In genomic region chr5:173872887-173873286, GRCh38 we compare ENCODE assay signal across 23 cellular contexts. TPM values are rescaled to one million over a fixed set of nuclear protein-coding genes. Genes with fewer than 3 reads are reported as not detected.
DNase-seq lines count a peak whose midpoint lies in the region; ATAC-seq and TF ChIP-seq lines count a peak whose summit lies in the region.
"Had no signal": no experiment of that assay in that cellular context is flagged by ENCODE, and none has a peak within 500 bp of the region (broad histone marks: within the 10 kb centered on the region; RNA-seq: fewer than 3 reads in every experiment).

No MANE protein-coding gene starts in this region.

- H2BK15ac ChIP-seq in neuronal stem cell (ENCODE audit: low read length): no peak overlapping the region

- H3K4me1 Mint-ChIP-seq in brain: peaks cover 48% of the 10 kb centered on the region
- H3K4me1 Mint-ChIP-seq in CD4-positive, alpha-beta T cell (ENCODE audit: low read depth): no peaks in the 10 kb centered on the region
- H3K4me1 Mint-ChIP-seq: central memory CD8-positive, alpha-beta T cell; naive thymus-derived CD8-positive, alpha-beta T cell; stimulated activated effector memory CD8-positive, alpha-beta T cell treated with anti-CD3 and anti-CD28 coated beads, Interleukin-12 subunit alpha, Interleukin-12 subunit beta, amount 100 ng/mL, for 72 hours had no signal

- no peak overlapping the region for H3K23ac ChIP-seq in neuronal stem cell (ENCODE audit: low read depth, low read length, poor library complexity)

- H3K27me3 ChIP-seq in left ventricle myocardium inferior (ENCODE audit: low read depth) (no peaks in the 10 kb centered on the region), neuronal stem cell (ENCODE audit: control insufficient read depth in 3 of 3, insufficient read depth in 3 of 3, low read depth in 1 of 3, low read length in 3 of 3) (no peaks in the 10 kb centered on the region), upper lobe of left lung (no peaks in the 10 kb centered on the region), ovary (no peaks in the 10 kb centered on the region)
- H3K27me3 ChIP-seq in CD4-positive, alpha-beta T cell (ENCODE audit: control insufficient read depth, insufficient read depth, low read length): no peaks in the 10 kb centered on the region

- no peak overlapping the region for H3K9ac ChIP-seq in neuronal stem cell (ENCODE audit: low read depth, low read length, poor library complexity)
- H3K9ac ChIP-seq: SK-N-SH had no signal

- TF ChIP-seq EP300 in upper lobe of left lung (IDR thresholded peaks at IDR 0.05): no peak
- TF ChIP-seq EP300 in ovary (IDR thresholded peaks at IDR 0.05): no peak

- H3K79me1 ChIP-seq in neuronal stem cell (ENCODE audit: low read depth, low read length): no peaks in the 10 kb centered on the region

- H3K4ac ChIP-seq in neuronal stem cell (ENCODE audit: low read length): no peak overlapping the region

- H3K4me1 ChIP-seq in left ventricle myocardium inferior (peaks cover 18% of the 10 kb centered on the region), neuronal stem cell (ENCODE audit: control insufficient read depth in 2 of 2, insufficient read depth in 1 of 2, low read depth in 1 of 2, low read length in 2 of 2) (peaks cover 3 to 4% of the 10 kb centered on the region in 2 donors), upper lobe of left lung (peaks cover 6 to 26% (median 14%) of the 10 kb centered on the region in 4 donors), ovary (ENCODE audit: insufficient read depth) (no peaks in the 10 kb centered on the region)

- H3K4me2 ChIP-seq in neuronal stem cell (ENCODE audit: insufficient read depth, low read length, poor library complexity, severe bottlenecking): no peak overlapping the region
- H3K4me2 ChIP-seq: SK-N-SH had no signal

- peak; percentile 11 to 60 for ATAC-seq in upper lobe of left lung (ENCODE audit: low FRiP score in 2 of 2)
- ATAC-seq in CD4-positive, alpha-beta T cell (ENCODE audit: poor library complexity): no peak
- ATAC-seq: activated CD4-positive, CD25-positive, alpha-beta regulatory T cell treated with anti-CD3 and anti-CD28 coated beads, Interleukin-2, amount 50 U/mL, for 24 hours; activated CD8-positive, alpha-beta T cell treated with anti-CD3 and anti-CD28 coated beads, Interleukin-2, amount 10 ng/mL, durations not matched to agents 7 days and 5 days; activated T-cell treated with anti-CD3 and anti-CD28 coated beads, Interleukin-2, amount 50 U/mL, for 4 hours; naive thymus-derived CD8-positive, alpha-beta T cell; stimulated activated effector memory CD8-positive, alpha-beta T cell treated with anti-CD3 and anti-CD28 coated beads, Interleukin-12 subunit alpha, Interleukin-12 subunit beta, amount 100 ng/mL, for 72 hours had no signal

- TF ChIP-seq CTCF in brain (conservative IDR thresholded peaks at IDR 0.05): no peak
- TF ChIP-seq CTCF in left ventricle myocardium inferior (IDR thresholded peaks at IDR 0.05; ENCODE audit: borderline replicate concordance): no peak
- TF ChIP-seq CTCF in upper lobe of left lung (IDR thresholded peaks at IDR 0.05): no peak
- no peak for TF ChIP-seq CTCF in ovary (IDR thresholded peaks at IDR 0.05)
- no peak for TF ChIP-seq CTCF in CD4-positive, alpha-beta T cell (IDR thresholded peaks at IDR 0.05)

- no peak overlapping the region for H2BK5ac ChIP-seq in neuronal stem cell (ENCODE audit: low read length)

- H4K8ac ChIP-seq in neuronal stem cell (ENCODE audit: low read depth, low read length): no peak overlapping the region

- CTCF ChIA-PET in CD4-positive, alpha-beta T cell (lab: Charles Lee): no interaction called here

- H3K27ac ChIP-seq in left ventricle myocardium inferior (replicated peaks): peak overlapping the region; percentile 23
- H3K27ac ChIP-seq in neuronal stem cell (replicated peaks; ENCODE audit: low read length): no peak overlapping the region
- peak overlapping the region; percentile 39 to 80 (median 70) for H3K27ac ChIP-seq in upper lobe of left lung
- no peak overlapping the region for H3K27ac ChIP-seq in ovary
- H3K27ac ChIP-seq in CD4-positive, alpha-beta T cell (ENCODE audit: low read depth, low read length): no peak overlapping the region
- H3K27ac ChIP-seq: epithelial cell of prostate had no signal

- H2AFZ ChIP-seq in neuronal stem cell (ENCODE audit: low read length): no peak overlapping the region

- POLR2A ChIA-PET in CD4-positive, alpha-beta T cell (lab: Charles Lee): interaction anchor here (0.6 kb wide), 1 partner anchor 815 kb away, joined by 3 read pairs; no protein-coding TSS in a partner anchor

- peak overlapping the region; percentile 69 to 94 (median 90) for H3K27ac Mint-ChIP-seq in brain
- H3K27ac Mint-ChIP-seq in CD4-positive, alpha-beta T cell: no peak overlapping the region
- H3K27ac Mint-ChIP-seq: activated CD8-positive, alpha-beta T cell treated with anti-CD3 and anti-CD28 coated beads, Interleukin-2, amount 10 ng/mL, durations not matched to agents 7 days and 5 days; activated naive CD4-positive, alpha-beta T cell treated with anti-CD3 and anti-CD28 coated beads for 36 hours; IgD-negative memory B cell; mesothelial cell of epicardium; naive thymus-derived CD8-positive, alpha-beta T cell; stimulated activated effector memory CD8-positive, alpha-beta T cell treated with anti-CD3 and anti-CD28 coated beads, Interleukin-12 subunit alpha, Interleukin-12 subunit beta, amount 100 ng/mL, for 72 hours had no signal

- H3K14ac ChIP-seq in neuronal stem cell (ENCODE audit: low read length): no peak overlapping the region

- H2BK120ac ChIP-seq in neuronal stem cell (ENCODE audit: low read depth, low read length): no peak overlapping the region

- no CpG with 5 or more reads among the region's 10 CpGs for WGBS in neuronal stem cell (ENCODE audit: extremely low coverage in 2 of 2, insufficient read length in 2 of 2, insufficient replicate concordance in 1 of 2), 2 donors
- WGBS in upper lobe of left lung, 2 donors: 59 to 65% methylated on average over 8 to 10 of the region's 10 CpGs
- WGBS in ovary, 3 donors: 89 to 91% (median 89%) methylated on average over 10 of the region's 10 CpGs

- no peak overlapping the region for H2BK12ac ChIP-seq in neuronal stem cell (ENCODE audit: low read length)

- TF ChIP-seq POLR2A in upper lobe of left lung (IDR thresholded peaks at IDR 0.05) (no peak), ovary (IDR thresholded peaks at IDR 0.05) (no peak)

- no peak overlapping the region for H3K4me3 Mint-ChIP-seq in brain
- H3K4me3 Mint-ChIP-seq in CD4-positive, alpha-beta T cell: no peak overlapping the region
- H3K4me3 Mint-ChIP-seq: activated CD8-positive, alpha-beta T cell treated with anti-CD3 and anti-CD28 coated beads, Interleukin-2, amount 10 ng/mL, durations not matched to agents 7 days and 5 days; activated naive CD4-positive, alpha-beta T cell treated with anti-CD3 and anti-CD28 coated beads for 36 hours; activated T-cell treated with anti-CD3 and anti-CD28 coated beads, Interleukin-2, amount 50 U/mL, for 4 hours; central memory CD8-positive, alpha-beta T cell; IgD-negative memory B cell; mesothelial cell of epicardium; naive thymus-derived CD8-positive, alpha-beta T cell; stimulated activated effector memory CD8-positive, alpha-beta T cell treated with anti-CD3 and anti-CD28 coated beads, Interleukin-12 subunit alpha, Interleukin-12 subunit beta, amount 100 ng/mL, for 72 hours had no signal

- H3K36me3 ChIP-seq in left ventricle myocardium inferior (no peaks in the 10 kb centered on the region), neuronal stem cell (replicated peaks in 1 of 2; ENCODE audit: control insufficient read depth in 2 of 2, insufficient read depth in 2 of 2, low read length in 2 of 2) (no peaks in the 10 kb centered on the region), upper lobe of left lung (no peaks in the 10 kb centered on the region), ovary (no peaks in the 10 kb centered on the region)

- H3K4me3 ChIP-seq in left ventricle myocardium inferior (no peak overlapping the region), neuronal stem cell (ENCODE audit: low read length in 2 of 2) (no peak overlapping the region), upper lobe of left lung (no peak overlapping the region), ovary (no peak overlapping the region)

- H3K27me3 Mint-ChIP-seq in brain: peaks cover 5% of the 10 kb centered on the region
- H3K27me3 Mint-ChIP-seq in CD4-positive, alpha-beta T cell: no peaks in the 10 kb centered on the region
- H3K27me3 Mint-ChIP-seq: IgD-negative memory B cell had no signal

- no peaks in the 10 kb centered on the region for H3K36me3 Mint-ChIP-seq in brain
- no peaks in the 10 kb centered on the region for H3K36me3 Mint-ChIP-seq in CD4-positive, alpha-beta T cell (ENCODE audit: low read depth)
- H3K36me3 Mint-ChIP-seq: IgD-negative memory B cell; mesothelial cell of epicardium; stimulated activated effector memory CD8-positive, alpha-beta T cell treated with anti-CD3 and anti-CD28 coated beads, Interleukin-12 subunit alpha, Interleukin-12 subunit beta, amount 100 ng/mL, for 72 hours had no signal

- no peak overlapping the region for H2AK5ac ChIP-seq in neuronal stem cell (ENCODE audit: low read depth, low read length)

- H3K18ac ChIP-seq in neuronal stem cell (ENCODE audit: low read length): peak overlapping the region; percentile 66

- H4K91ac ChIP-seq in neuronal stem cell (ENCODE audit: low read depth, low read length, poor library complexity): no peak overlapping the region

- DNase-seq in left ventricle myocardium inferior (no peak), neuronal stem cell (ENCODE audit: low spot score) (no peak), upper lobe of left lung (peak in 1 of 2 donors; percentile 20), NCI-H2196 (lab: John Stamatoyannopoulos, UW; ENCODE audit: unreplicated experiment) (no peak), ovary (no peak), T-helper 1 cell (no peak)
- DNase-seq in CD4-positive, alpha-beta T cell: no peak
- DNase-seq: activated CD8-positive, alpha-beta T cell treated with anti-CD3 and anti-CD28 coated beads, Interleukin-2, amount 10 ng/mL, durations not matched to agents 7 days and 5 days; activated naive CD4-positive, alpha-beta T cell treated with anti-CD3 and anti-CD28 coated beads for 36 hours; activated T-cell treated with anti-CD3 and anti-CD28 coated beads, Interleukin-2, amount 50 U/mL, for 4 hours; DMS53; foreskin melanocyte; GDM1; NCI-H2081; SK-N-SH had no signal

- intact Hi-C loops in left ventricle myocardium inferior (cut with micrococcal nuclease): no loop called here
- intact Hi-C loops in ovary (cut with DNase I): no loop called here
- intact Hi-C loops in CD4-positive, alpha-beta T cell (cut with DNase I, micrococcal nuclease): no loop called here

- peaks cover 0 to 8% (median 1%) of the 10 kb centered on the region in 5 experiments for H3K9me3 Mint-ChIP-seq in brain
- H3K9me3 Mint-ChIP-seq in CD4-positive, alpha-beta T cell: no peaks in the 10 kb centered on the region
- H3K9me3 Mint-ChIP-seq: activated naive CD4-positive, alpha-beta T cell treated with anti-CD3 and anti-CD28 coated beads for 36 hours; activated T-cell treated with anti-CD3 and anti-CD28 coated beads, Interleukin-2, amount 50 U/mL, for 4 hours; central memory CD8-positive, alpha-beta T cell; IgD-negative memory B cell; naive thymus-derived CD8-positive, alpha-beta T cell; stimulated activated effector memory CD8-positive, alpha-beta T cell treated with anti-CD3 and anti-CD28 coated beads, Interleukin-12 subunit alpha, Interleukin-12 subunit beta, amount 100 ng/mL, for 72 hours had no signal

- H3K9me3 ChIP-seq in left ventricle myocardium inferior (replicated peaks): no peaks in the 10 kb centered on the region
- peaks cover 0 to under 1% of the 10 kb centered on the region in 2 donors for H3K9me3 ChIP-seq in neuronal stem cell (replicated peaks in 1 of 2; ENCODE audit: control insufficient read depth in 2 of 2, insufficient read depth in 1 of 2, low read depth in 1 of 2, low read length in 2 of 2)
- no peaks in the 10 kb centered on the region for H3K9me3 ChIP-seq in upper lobe of left lung
- H3K9me3 ChIP-seq in ovary: no peaks in the 10 kb centered on the region
- no peaks in the 10 kb centered on the region for H3K9me3 ChIP-seq in CD4-positive, alpha-beta T cell (ENCODE audit: control insufficient read depth, low read length)
- H3K9me3 ChIP-seq: SK-N-SH had no signal

RNA-seq across cellular contexts. Expression of gene CPEB4, which starts 15.3 kb away (rescaled TPM):
- polyA plus RNA-seq in brain (ENCODE audit: insufficient read depth, low read depth, low replicate concordance): 9.2 TPM
- total RNA-seq in left ventricle myocardium inferior: 136 TPM
- polyA plus RNA-seq in neuronal stem cell (2013, experiment 1 of 2): 3.4 TPM
- 3.5 TPM for polyA plus RNA-seq in neuronal stem cell (2013, experiment 2 of 2)
- 10 to 100 TPM; 52.6 to 96.4 (median 62.0) TPM for total RNA-seq in upper lobe of left lung
- total RNA-seq in ovary: 10 to 100 TPM; 14.5 to 50.1 (median 23.2) TPM
- 10 to 100 TPM in 1 of 2 donors, 1 to 10 TPM in 1; 7.2 to 26.0 TPM for polyA plus RNA-seq in ovary
- total RNA-seq in CD4-positive, alpha-beta T cell: 10 to 100 TPM; 18.3 to 19.2 TPM

Comparison
In these comparisons a context has a peak if more than half of its experiments do, and no peak if none do; other contexts are left out.
1. H3K27ac ChIP-seq: peak in left ventricle myocardium inferior (single experiment) and upper lobe of left lung (4 of 4); none in neuronal stem cell (single experiment), ovary (0 of 2) and CD4-positive, alpha-beta T cell (single experiment).